ENCODE assay signal across 28 cellular contexts in the genomic region with DNA sequence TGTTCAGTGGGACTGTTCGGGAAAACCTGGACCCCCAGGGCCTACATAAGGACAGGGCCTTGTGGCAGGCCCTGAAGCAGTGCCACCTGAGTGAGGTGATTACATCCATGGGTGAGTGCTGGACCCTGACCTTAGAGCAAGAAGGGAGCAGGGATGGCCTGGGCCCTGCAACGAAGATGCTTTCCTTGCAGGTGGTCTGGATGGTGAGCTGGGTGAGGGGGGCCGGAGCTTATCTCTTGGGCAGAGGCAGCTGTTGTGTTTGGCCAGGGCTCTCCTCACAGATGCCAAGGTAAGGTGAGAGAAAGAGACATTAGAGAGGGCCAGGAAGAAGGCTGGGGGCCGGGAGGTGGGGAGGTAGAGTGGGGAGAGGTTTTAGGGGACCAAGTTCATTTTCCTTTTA. TPM values are rescaled to one million over a fixed set of nuclear protein-coding genes. Genes with fewer than 3 reads are reported as not detected.
"Had no signal": no experiment of that assay in that cellular context is flagged by ENCODE, and none has a peak within 500 bp of the region (broad histone marks: within the 10 kb centered on the region; RNA-seq: fewer than 3 reads in every experiment).

No MANE protein-coding gene starts in this region.

- DNase-seq: effector CD8-positive, alpha-beta T cell; endodermal cell; foreskin keratinocyte; heart left ventricle; kidney; naive B cell; right lobe of liver; small intestine; stimulated activated CD4-positive, alpha-beta T cell treated with anti-CD3 and anti-CD28 coated beads, Interleukin-15, amount 100 ng/mL, for 24 hours; stimulated activated CD4-positive, alpha-beta T cell treated with anti-CD3 and anti-CD28 coated beads, Interleukin-2, amount 100 ng/mL, for 48 hours; stimulated activated naive CD4-positive, alpha-beta T cell; stimulated activated naive CD8-positive, alpha-beta T cell treated with anti-CD3 and anti-CD28 coated beads, Interleukin-15, amount 100 ng/mL, for 72 hours; transverse colon; upper lobe of right lung had no signal

- H3K27ac Mint-ChIP-seq: dendritic cell treated with granulocyte-macrophage colony-stimulating factor and Interleukin-4, amounts not matched to agents 40 ng/mL and 50 ng/mL, for 4 days; endodermal cell; memory B cell; natural killer cell treated with Interleukin-12 subunit alpha and Interleukin-12 subunit beta and Interleukin-15 and Interleukin-18, amount 100 ng/mL, for 72 hours; neural progenitor cell; stimulated activated naive CD8-positive, alpha-beta T cell treated with anti-CD3 and anti-CD28 coated beads, Interleukin-15, amount 100 ng/mL, for 72 hours had no signal

- H3K4me1 ChIP-seq: esophagus muscularis mucosa, foreskin keratinocyte, gastroesophageal sphincter, neural progenitor cell, parathyroid adenoma, right lobe of liver, suprapubic skin, transverse colon, upper lobe of right lung, vagina had no signal

- FAIRE-seq: endothelial cell of umbilical vein, kidney, small intestine had no signal

- H3K9me3 Mint-ChIP-seq: dendritic cell treated with granulocyte-macrophage colony-stimulating factor and Interleukin-4, amounts not matched to agents 40 ng/mL and 50 ng/mL, for 4 days; endodermal cell; memory B cell; naive B cell; natural killer cell treated with Interleukin-12 subunit alpha and Interleukin-12 subunit beta and Interleukin-15 and Interleukin-18, amount 100 ng/mL, for 72 hours; neural progenitor cell; stimulated activated naive CD8-positive, alpha-beta T cell treated with anti-CD3 and anti-CD28 coated beads, Interleukin-15, amount 100 ng/mL, for 72 hours had no signal

- H3K9me3 ChIP-seq: esophagus muscularis mucosa, gastroesophageal sphincter, heart left ventricle, right lobe of liver, suprapubic skin, transverse colon, upper lobe of right lung, vagina had no signal

- H3K4me1 Mint-ChIP-seq: endodermal cell; neural progenitor cell; stimulated activated naive CD8-positive, alpha-beta T cell treated with anti-CD3 and anti-CD28 coated beads, Interleukin-15, amount 100 ng/mL, for 72 hours had no signal

- H3K4me3 Mint-ChIP-seq: dendritic cell treated with granulocyte-macrophage colony-stimulating factor and Interleukin-4, amounts not matched to agents 40 ng/mL and 50 ng/mL, for 4 days; endodermal cell; memory B cell; naive B cell; natural killer cell treated with Interleukin-12 subunit alpha and Interleukin-12 subunit beta and Interleukin-15 and Interleukin-18, amount 100 ng/mL, for 72 hours; neural progenitor cell; stimulated activated naive CD8-positive, alpha-beta T cell treated with anti-CD3 and anti-CD28 coated beads, Interleukin-15, amount 100 ng/mL, for 72 hours had no signal

- H3K27me3 ChIP-seq: esophagus muscularis mucosa, foreskin keratinocyte, gastroesophageal sphincter, heart left ventricle, hepatocyte, right lobe of liver, suprapubic skin, transverse colon, upper lobe of right lung, vagina had no signal

- H3K36me3 ChIP-seq: neural progenitor cell had no signal

- H3K36me3 Mint-ChIP-seq: natural killer cell treated with Interleukin-12 subunit alpha and Interleukin-12 subunit beta and Interleukin-15 and Interleukin-18, amount 100 ng/mL, for 72 hours had no signal

- H3K4me3 ChIP-seq: esophagus muscularis mucosa, gastroesophageal sphincter, heart left ventricle, hepatocyte, lung, neural progenitor cell, right lobe of liver, suprapubic skin, transverse colon, upper lobe of right lung, vagina had no signal

- ATAC-seq: foreskin keratinocyte; gastroesophageal sphincter; left lobe of liver; natural killer cell treated with Interleukin-12 subunit alpha and Interleukin-12 subunit beta and Interleukin-15 and Interleukin-18, amount 100 ng/mL, for 72 hours; right lobe of liver; stimulated activated naive CD8-positive, alpha-beta T cell treated with anti-CD3 and anti-CD28 coated beads, Interleukin-15, amount 100 ng/mL, for 72 hours; upper lobe of right lung had no signal

- H3K27ac ChIP-seq: esophagus muscularis mucosa, foreskin keratinocyte, gastroesophageal sphincter, heart left ventricle, hepatocyte, neural progenitor cell, parathyroid adenoma, right lobe of liver, suprapubic skin, transverse colon, upper lobe of right lung, vagina had no signal

- H3K27me3 Mint-ChIP-seq: dendritic cell treated with granulocyte-macrophage colony-stimulating factor and Interleukin-4, amounts not matched to agents 40 ng/mL and 50 ng/mL, for 4 days; memory B cell; naive B cell; natural killer cell treated with Interleukin-12 subunit alpha and Interleukin-12 subunit beta and Interleukin-15 and Interleukin-18, amount 100 ng/mL, for 72 hours; stimulated activated naive CD8-positive, alpha-beta T cell treated with anti-CD3 and anti-CD28 coated beads, Interleukin-15, amount 100 ng/mL, for 72 hours had no signal

RNA-seq across cellular contexts. Expression of gene DLK2, which starts 6.4 kb away (rescaled TPM):
- total RNA-seq: endodermal cell, endothelial cell of umbilical vein, left lobe of liver, osteoblast had no signal
